Comparison of ENCODE assay signal across 37 cellular contexts in the genomic region with DNA sequence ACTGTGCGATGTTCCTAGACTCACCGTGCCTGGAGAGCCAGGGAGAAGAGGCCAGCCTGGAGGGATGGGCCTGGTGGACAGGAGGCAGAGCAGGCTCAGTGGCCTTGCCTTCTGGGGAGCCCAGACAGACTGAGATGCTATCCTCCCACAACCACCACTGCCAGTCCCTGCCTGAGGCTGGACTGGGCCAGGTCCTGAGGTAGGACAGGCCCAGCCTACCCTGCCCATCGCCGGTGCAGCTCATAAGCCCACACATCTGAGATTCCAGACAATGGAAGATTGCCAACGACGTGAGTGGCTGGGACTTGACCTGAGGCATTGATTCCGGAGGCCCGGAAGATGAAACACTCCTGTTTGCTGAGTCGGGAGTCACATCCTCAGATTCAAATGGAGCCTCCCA. TPM values are rescaled to one million over a fixed set of nuclear protein-coding genes. Genes with fewer than 3 reads are reported as not detected.
"Had no signal": no experiment of that assay in that cellular context is flagged by ENCODE, and none has a peak within 500 bp of the region (broad histone marks: within the 10 kb centered on the region; RNA-seq: fewer than 3 reads in every experiment).

No MANE protein-coding gene starts in this region.

- DNase-seq: central memory CD4-positive, alpha-beta T cell; effector CD8-positive, alpha-beta T cell; endodermal cell; foreskin keratinocyte; heart left ventricle; left cardiac atrium; left lung; lower lobe of right lung; midbrain; naive thymus-derived CD4-positive, alpha-beta T cell; pancreas; sigmoid colon; stimulated activated CD4-positive, alpha-beta T cell treated with anti-CD3 and anti-CD28 coated beads, Interleukin-2, amount 100 ng/mL, for 24 hours; stimulated activated CD4-positive, alpha-beta T cell treated with anti-CD3 and anti-CD28 coated beads, Interleukin-4, amount 100 ng/mL, for 24 hours; stimulated activated naive CD4-positive, alpha-beta T cell treated with Interleukin-2 at 50 U/mL for 16 hours; stomach; thyroid gland; trophoblast cell had no signal

- H3K4me3 ChIP-seq: esophagus muscularis mucosa, gastroesophageal sphincter, heart left ventricle, hepatocyte, left lung, lower lobe of right lung, pancreas, sigmoid colon, stomach, thyroid gland had no signal

- H3K9me3 ChIP-seq: esophagus muscularis mucosa, gastroesophageal sphincter, heart left ventricle, left lung, lower lobe of right lung, neutrophil, pancreas, sigmoid colon, stomach, thyroid gland had no signal

- H3K36me3 ChIP-seq: esophagus muscularis mucosa, gastroesophageal sphincter, heart left ventricle, left lung, lower lobe of right lung, neutrophil, pancreas, sigmoid colon, stomach, thyroid gland had no signal

- ATAC-seq: foreskin keratinocyte; gastroesophageal sphincter; heart left ventricle; left cardiac atrium; left lung; lower lobe of right lung; naive thymus-derived CD4-positive, alpha-beta T cell; pancreas; stimulated activated effector memory CD8-positive, alpha-beta T cell treated with anti-CD3 and anti-CD28 coated beads, Interleukin-12 subunit alpha, Interleukin-12 subunit beta, amount 100 ng/mL, for 72 hours had no signal

- H3K27ac ChIP-seq: esophagus muscularis mucosa, foreskin keratinocyte, gastroesophageal sphincter, heart left ventricle, hepatocyte, left lung, lower lobe of right lung, neutrophil, pancreas, sigmoid colon, stomach, thyroid gland had no signal

- H3K4me1 ChIP-seq: foreskin keratinocyte, pancreas had no signal

- FAIRE-seq: colon, pancreas had no signal

RNA-seq across cellular contexts. Expression of a gene that starts 5.8 kb away (rescaled TPM):
- total RNA-seq: cerebellum; epithelial cell of proximal tubule; esophagus muscularis mucosa; fibroblast of lung; foreskin keratinocyte; gastroesophageal sphincter; hepatocyte; kidney epithelial cell; left cardiac atrium; left lung; lower lobe of right lung; naive thymus-derived CD4-positive, alpha-beta T cell; omental fat pad; pancreas; posterior vena cava; pulmonary artery endothelial cell; sigmoid colon; skeletal muscle tissue; stomach; subcutaneous adipose tissue; temporal lobe; thyroid gland had no signal
- polyA plus RNA-seq: fibroblast of lung; foreskin keratinocyte; heart left ventricle; hepatocyte; naive thymus-derived CD4-positive, alpha-beta T cell; pancreas had no signal

RNA-seq across cellular contexts. Expression of a gene that starts 21.9 kb away (rescaled TPM):
- total RNA-seq: cerebellum; endodermal cell; epithelial cell of proximal tubule; esophagus muscularis mucosa; fibroblast of lung; foreskin keratinocyte; gastroesophageal sphincter; heart left ventricle; hepatocyte; kidney epithelial cell; left cardiac atrium; left lung; lower lobe of right lung; mucosa of gallbladder; naive thymus-derived CD4-positive, alpha-beta T cell; omental fat pad; pancreas; posterior vena cava; pulmonary artery endothelial cell; sigmoid colon; skeletal muscle tissue; stomach; subcutaneous adipose tissue; temporal lobe; thyroid gland had no signal
- polyA plus RNA-seq: foreskin keratinocyte; heart left ventricle; hepatocyte; naive thymus-derived CD4-positive, alpha-beta T cell; neural cell; pancreas; sigmoid colon; urinary bladder had no signal
